In the genomic region with DNA sequence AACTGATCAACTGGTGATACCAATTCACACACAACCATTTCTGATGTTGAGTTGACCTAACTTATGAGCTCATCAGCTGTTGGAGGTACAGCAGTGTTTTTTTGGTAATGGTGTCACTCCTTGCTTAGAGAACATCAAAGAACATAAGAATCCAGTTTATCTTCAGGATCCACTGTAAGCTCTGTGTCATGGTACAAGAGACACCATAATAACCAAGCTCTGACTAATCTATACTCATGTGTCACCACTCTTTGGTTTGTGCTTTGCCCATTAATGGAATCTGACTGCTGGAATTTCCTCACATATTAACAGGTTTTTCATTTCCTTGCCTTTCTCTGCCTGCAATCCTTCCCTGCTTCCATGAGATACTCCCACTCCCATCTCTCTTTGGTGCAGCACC, we compare ENCODE assay signal across 26 cellular contexts.
"Had no signal": no experiment of that assay in that cellular context is flagged by ENCODE, and none has a peak within 500 bp of the region (broad histone marks: within the 10 kb centered on the region; RNA-seq: fewer than 3 reads in every experiment).

No MANE protein-coding gene starts in this region.

- H3K36me3 Mint-ChIP-seq: activated CD4-positive, alpha-beta memory T cell treated with anti-CD3 and anti-CD28 coated beads for 36 hours; activated naive CD8-positive, alpha-beta T cell; T-cell had no signal

- H3K27ac Mint-ChIP-seq: activated B cell treated with CpG ODN at 0.5 μM for 24 hours; activated CD4-positive, alpha-beta memory T cell treated with anti-CD3 and anti-CD28 coated beads for 36 hours; activated CD4-positive, alpha-beta T cell treated with anti-CD3 and anti-CD28 coated beads, Interleukin-2, amount 10 ng/mL, durations not matched to agents 7 days and 5 days; activated naive CD4-positive, alpha-beta T cell treated with anti-CD3 and anti-CD28 coated beads for 36 hours; activated naive CD8-positive, alpha-beta T cell; activated T-helper 17 cell treated with anti-CD3 and anti-CD28 coated beads, Interleukin-2, amount 50 U/mL, for 72 hours; T-cell had no signal

- H3K27me3 Mint-ChIP-seq: activated B cell treated with CpG ODN at 0.5 μM for 24 hours; activated CD4-positive, alpha-beta memory T cell treated with anti-CD3 and anti-CD28 coated beads for 36 hours; activated CD4-positive, alpha-beta T cell treated with anti-CD3 and anti-CD28 coated beads, Interleukin-2, amount 10 ng/mL, durations not matched to agents 7 days and 5 days; activated naive CD8-positive, alpha-beta T cell; activated T-helper 17 cell treated with anti-CD3 and anti-CD28 coated beads, Interleukin-2, amount 50 U/mL, for 72 hours; T-cell had no signal

- DNase-seq: activated B cell treated with CpG ODN at 0.5 μM for 24 hours; activated CD4-positive, alpha-beta memory T cell treated with anti-CD3 and anti-CD28 coated beads for 36 hours; activated CD4-positive, alpha-beta T cell treated with anti-CD3 and anti-CD28 coated beads, Interleukin-2, amount 10 ng/mL, durations not matched to agents 7 days and 5 days; activated CD8-positive, alpha-beta memory T cell treated with anti-CD3 and anti-CD28 coated beads for 24 hours; activated gamma-delta T cell; activated naive CD4-positive, alpha-beta T cell treated with anti-CD3 and anti-CD28 coated beads for 36 hours; activated T-cell treated with anti-CD3 and anti-CD28 coated beads, Interleukin-2, amount 50 U/mL, for 4 hours; amygdala; brain microvascular endothelial cell; cerebellar nuclear complex; KG1; NCI-H1092; NCI-H1417; NCI-H1694; NCI-H2029; NCI-H2107; NCI-H446; NCI-H524; PC-3; SHP77 treated with DMSO at 0.1 percent for 48 hours; T-cell; T-helper 2 cell; T1000 had no signal

- H3K36me3 ChIP-seq: brain microvascular endothelial cell had no signal

- H3K9me3 Mint-ChIP-seq: activated naive CD4-positive, alpha-beta T cell treated with anti-CD3 and anti-CD28 coated beads for 36 hours had no signal

- ATAC-seq: activated T-cell treated with anti-CD3 and anti-CD28 coated beads, Interleukin-2, amount 50 U/mL, for 4 hours; activated T-helper 17 cell treated with anti-CD3 and anti-CD28 coated beads, Interleukin-2, amount 50 U/mL, for 72 hours; PC-3; T-cell had no signal

- H3K4me3 Mint-ChIP-seq: activated B cell treated with CpG ODN at 0.5 μM for 24 hours; activated CD4-positive, alpha-beta memory T cell treated with anti-CD3 and anti-CD28 coated beads for 36 hours; activated CD4-positive, alpha-beta T cell treated with anti-CD3 and anti-CD28 coated beads, Interleukin-2, amount 10 ng/mL, durations not matched to agents 7 days and 5 days; activated naive CD4-positive, alpha-beta T cell treated with anti-CD3 and anti-CD28 coated beads for 36 hours; activated naive CD8-positive, alpha-beta T cell; activated T-cell treated with anti-CD3 and anti-CD28 coated beads, Interleukin-2, amount 50 U/mL, for 4 hours; activated T-helper 17 cell treated with anti-CD3 and anti-CD28 coated beads, Interleukin-2, amount 50 U/mL, for 72 hours; T-cell had no signal

- H3K27me3 ChIP-seq: brain microvascular endothelial cell had no signal

- H3K27ac ChIP-seq: brain microvascular endothelial cell had no signal

- H3K4me1 Mint-ChIP-seq: activated B cell treated with CpG ODN at 0.5 μM for 24 hours; activated CD4-positive, alpha-beta T cell treated with anti-CD3 and anti-CD28 coated beads, Interleukin-2, amount 10 ng/mL, durations not matched to agents 7 days and 5 days; activated T-helper 17 cell treated with anti-CD3 and anti-CD28 coated beads, Interleukin-2, amount 50 U/mL, for 72 hours; T-cell had no signal

- FAIRE-seq: TTC549 had no signal
